8 cellular contexts compared by ENCODE assay signal in the genomic region with DNA sequence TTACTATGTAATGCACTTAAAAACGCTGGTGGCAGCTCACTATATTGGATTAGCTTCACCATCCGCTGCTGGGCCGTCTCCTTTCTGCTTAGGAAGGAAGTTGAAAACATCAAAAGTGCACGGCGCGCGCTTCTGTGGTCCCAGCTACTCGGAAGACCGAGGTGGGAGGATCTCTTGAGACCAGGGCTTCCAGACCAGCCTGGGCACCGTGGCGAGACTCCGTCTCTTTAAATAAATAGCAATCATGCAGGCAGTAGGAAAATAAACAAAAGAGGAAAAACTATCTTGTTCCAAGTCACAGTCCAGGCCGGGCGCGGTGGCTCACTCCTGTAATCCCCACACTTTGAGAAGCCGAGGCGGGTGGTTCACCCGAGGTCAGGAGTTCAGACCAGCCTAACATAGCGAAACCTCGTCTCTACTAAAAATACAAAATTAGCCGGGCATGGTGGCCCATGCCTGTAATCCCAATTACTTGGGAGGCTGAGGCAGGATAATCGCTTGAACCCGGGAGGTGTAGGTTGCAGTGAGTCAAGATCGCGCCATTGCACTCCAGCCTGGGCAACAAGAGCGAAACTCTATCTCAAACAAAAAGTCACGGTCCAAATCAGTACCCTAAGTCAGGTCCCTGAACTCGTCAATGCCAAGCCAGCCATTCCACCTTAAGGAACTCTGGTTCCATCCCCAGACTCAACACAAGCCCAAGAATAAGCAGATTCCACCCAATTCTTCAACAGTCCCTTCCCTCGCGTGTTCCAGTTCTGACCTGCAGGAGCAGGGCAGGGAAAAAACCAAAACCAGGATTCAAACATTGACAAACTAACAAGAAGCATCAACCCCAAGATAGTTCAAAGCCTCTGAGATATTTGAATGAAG. TPM values are rescaled to one million over a fixed set of nuclear protein-coding genes. Genes with fewer than 3 reads are reported as not detected.
DNase-seq lines count a peak whose midpoint lies in the region; ATAC-seq and TF ChIP-seq lines count a peak whose summit lies in the region.

No MANE protein-coding gene starts in this region.

- H3K36me3 ChIP-seq in OCI-LY1 (ENCODE audit: insufficient read depth, low read length), result peaks cover 13% of the 10 kb centered on the region; the same call in 1 of the 2 replicates

- peak overlapping the region; percentile 67 for H3K4me2 ChIP-seq in OCI-LY1 (ENCODE audit: low read length)

- no peaks in the 10 kb centered on the region for H3K79me2 ChIP-seq in OCI-LY1 (ENCODE audit: insufficient read depth, low read length)

- TF ChIP-seq CTCF in OCI-LY1 (IDR thresholded peaks at IDR 0.05; ENCODE audit: low read length), result no peak
- TF ChIP-seq CTCF in fibroblast of mammary gland (conservative IDR thresholded peaks at IDR 0.05; ENCODE audit: control insufficient read depth, insufficient read depth, low read depth, low read length), result peak; percentile 4
- TF ChIP-seq CTCF in nephron (IDR thresholded peaks at IDR 0.05; ENCODE audit: unreplicated experiment in 3 of 3), result no peak

- peak; percentile 13 for ATAC-seq in GM18505 (IDR thresholded peaks at IDR 0.05; ENCODE audit: unreplicated experiment)
- ATAC-seq in HG02870 (IDR thresholded peaks at IDR 0.05; ENCODE audit: unreplicated experiment), result peak; percentile 10
- ATAC-seq in activated T-cell treated with anti-CD3 and anti-CD28 coated beads, Interleukin-2, amount 50 U/mL, for 72 hours (replicated peaks in 1 of 2), result peak; percentile 39 to 52

- H4K20me1 ChIP-seq in OCI-LY1 (ENCODE audit: insufficient read depth, low read length), result no peaks in the 10 kb centered on the region

- H3K4me3 ChIP-seq in OCI-LY1 (ENCODE audit: low read depth, low read length, poor library complexity, severe bottlenecking), result peak overlapping the region; percentile 72
- H3K4me3 ChIP-seq in fibroblast of mammary gland (ENCODE audit: control insufficient read depth, low read depth, low read length), result peak overlapping the region; percentile 90

- no peaks in the 10 kb centered on the region for H3K9me3 ChIP-seq in OCI-LY1 (ENCODE audit: low read length)

- H2AFZ ChIP-seq in OCI-LY1 (ENCODE audit: low read length), result no peak overlapping the region

- DNase-seq in activated T-cell treated with anti-CD3 and anti-CD28 coated beads, Interleukin-2, amount 50 U/mL, for 72 hours, result peak; percentile 70 to 73
- DNase-seq in fibroblast of mammary gland (ENCODE audit: low read depth), result peak; percentile 53
- no peak for DNase-seq in SIG-M5 treated with dmso at 0.1 percent for 504 hours (lab: John Stamatoyannopoulos, UW; ENCODE audit: unreplicated experiment)

- H3K4me3 Mint-ChIP-seq in activated T-cell treated with anti-CD3 and anti-CD28 coated beads, Interleukin-2, amount 50 U/mL, for 72 hours, result peak overlapping the region; percentile 85 to 99
- H3K4me3 Mint-ChIP-seq in nephron, result peak overlapping the region; percentile 92 to 98 (median 93)
- peak overlapping the region; percentile 88 for H3K4me3 Mint-ChIP-seq in stimulated activated naive CD8-positive, alpha-beta T cell treated with anti-CD3 and anti-CD28 coated beads, Interleukin-15, Interleukin-2, amounts not matched to agents 100 ng/mL and 50 ng/mL, for 24 hours

- no peaks in the 10 kb centered on the region for H3K9me2 ChIP-seq in OCI-LY1 (ENCODE audit: low read depth, low read length)

- H3K9me3 Mint-ChIP-seq in activated T-cell treated with anti-CD3 and anti-CD28 coated beads, Interleukin-2, amount 50 U/mL, for 72 hours, result no peaks in the 10 kb centered on the region
- no peaks in the 10 kb centered on the region for H3K9me3 Mint-ChIP-seq in nephron
- H3K9me3 Mint-ChIP-seq in stimulated activated naive CD8-positive, alpha-beta T cell treated with anti-CD3 and anti-CD28 coated beads, Interleukin-15, Interleukin-2, amounts not matched to agents 100 ng/mL and 50 ng/mL, for 24 hours, result no peaks in the 10 kb centered on the region

- H3K4me1 ChIP-seq in OCI-LY1 (ENCODE audit: insufficient read depth, low read length, severe bottlenecking), result peaks cover 33% of the 10 kb centered on the region

- peaks cover 29% of the 10 kb centered on the region for H3K4me1 Mint-ChIP-seq in activated T-cell treated with anti-CD3 and anti-CD28 coated beads, Interleukin-2, amount 50 U/mL, for 72 hours (ENCODE audit: low read depth)
- peaks cover 21% of the 10 kb centered on the region for H3K4me1 Mint-ChIP-seq in nephron
- H3K4me1 Mint-ChIP-seq in stimulated activated naive CD8-positive, alpha-beta T cell treated with anti-CD3 and anti-CD28 coated beads, Interleukin-15, Interleukin-2, amounts not matched to agents 100 ng/mL and 50 ng/mL, for 24 hours (ENCODE audit: low read depth), result peaks cover 30% of the 10 kb centered on the region

- TF ChIP-seq POLR2A in GM18505 (IDR thresholded peaks at IDR 0.05; ENCODE audit: borderline replicate concordance, extremely low read depth, insufficient read depth, insufficient read length), result no peak

- H3K27me3 Mint-ChIP-seq in activated T-cell treated with anti-CD3 and anti-CD28 coated beads, Interleukin-2, amount 50 U/mL, for 72 hours (ENCODE audit: low read depth), result no peaks in the 10 kb centered on the region
- H3K27me3 Mint-ChIP-seq in nephron (ENCODE audit: low read depth), result no peaks in the 10 kb centered on the region
- H3K27me3 Mint-ChIP-seq in stimulated activated naive CD8-positive, alpha-beta T cell treated with anti-CD3 and anti-CD28 coated beads, Interleukin-15, Interleukin-2, amounts not matched to agents 100 ng/mL and 50 ng/mL, for 24 hours, result no peaks in the 10 kb centered on the region

- H3K9ac ChIP-seq in OCI-LY1 (ENCODE audit: low read length), result peak overlapping the region; percentile 82

- peak overlapping the region; percentile 100 for H3K27ac Mint-ChIP-seq in activated T-cell treated with anti-CD3 and anti-CD28 coated beads, Interleukin-2, amount 50 U/mL, for 72 hours
- H3K27ac Mint-ChIP-seq in nephron, result peak overlapping the region; percentile 90 to 98 (median 95)
- peak overlapping the region; percentile 91 for H3K27ac Mint-ChIP-seq in stimulated activated naive CD8-positive, alpha-beta T cell treated with anti-CD3 and anti-CD28 coated beads, Interleukin-15, Interleukin-2, amounts not matched to agents 100 ng/mL and 50 ng/mL, for 24 hours

- H3K36me3 Mint-ChIP-seq in activated T-cell treated with anti-CD3 and anti-CD28 coated beads, Interleukin-2, amount 50 U/mL, for 72 hours (ENCODE audit: insufficient read depth in 2 of 2), result peaks cover 2 to 4% of the 10 kb centered on the region in 2 donors
- H3K36me3 Mint-ChIP-seq in nephron (ENCODE audit: low read depth), result no peaks in the 10 kb centered on the region
- peaks cover 17% of the 10 kb centered on the region for H3K36me3 Mint-ChIP-seq in stimulated activated naive CD8-positive, alpha-beta T cell treated with anti-CD3 and anti-CD28 coated beads, Interleukin-15, Interleukin-2, amounts not matched to agents 100 ng/mL and 50 ng/mL, for 24 hours (ENCODE audit: low read depth)

- H3K27ac ChIP-seq in OCI-LY1 (ENCODE audit: low read depth, low read length, poor library complexity, severe bottlenecking), result peak overlapping the region; percentile 84

- H3F3A ChIP-seq in OCI-LY1 (ENCODE audit: insufficient read depth, low read length), result no peaks in the 10 kb centered on the region; the same call in none of the 2 replicates

- H3K27me3 ChIP-seq in OCI-LY1 (ENCODE audit: insufficient read depth, low read length), result no peaks in the 10 kb centered on the region

RNA-seq across cellular contexts. Expression of gene GOLGA1, which starts 1.0 kb away (rescaled TPM):
- total RNA-seq in activated T-cell treated with anti-CD3 and anti-CD28 coated beads, Interleukin-2, amount 50 U/mL, for 72 hours, result 10 to 100 TPM; 22.5 to 24.0 TPM
